ENCODE assay signal across 35 cellular contexts in genomic region chr1:159302036-159302435, GRCh38. TPM values are rescaled to one million over a fixed set of nuclear protein-coding genes. Genes with fewer than 3 reads are reported as not detected.
"Had no signal": no experiment of that assay in that cellular context is flagged by ENCODE, and none has a peak within 500 bp of the region (broad histone marks: within the 10 kb centered on the region; RNA-seq: fewer than 3 reads in every experiment).

TSS of gene FCER1A (plus strand) at chr1:159302336. CDS start at chr1:159302365, 29 bp downstream.

- H3K36me3 ChIP-seq: adrenal gland, heart left ventricle, left lung, neutrophil, ovary, right lobe of liver, thoracic aorta, uterus, WERI-Rb-1 had no signal

- H3K9me3 ChIP-seq: adrenal gland, body of pancreas, heart left ventricle, left lung, mucosa of descending colon, neutrophil, ovary, right lobe of liver, thoracic aorta, uterus had no signal

- H3K9me3 Mint-ChIP-seq: activated CD4-positive, alpha-beta memory T cell treated with anti-CD3 and anti-CD28 coated beads for 36 hours; activated CD4-positive, alpha-beta T cell treated with anti-CD3 and anti-CD28 coated beads, Interleukin-2, amount 10 ng/mL, durations not matched to agents 24 days and 14 days; activated naive CD4-positive, alpha-beta T cell treated with anti-CD3 and anti-CD28 coated beads for 36 hours; activated naive CD8-positive, alpha-beta T cell treated with anti-CD3 and anti-CD28 coated beads for 36 hours; activated T-helper 1 cell treated with anti-CD3 and anti-CD28 coated beads, Interleukin-12 subunit alpha, Interleukin-12 subunit beta, Interleukin-2, Interleukin-4 antibody, amounts not matched to agents 30 ng/mL and 10 ng/mL and 1 ng/mL, durations not matched to agents 14 hours and 24 hours and 36 hours; nephron progenitor cell had no signal

- H3K27me3 Mint-ChIP-seq: progenitor cell of endocrine pancreas had no signal

- H3K36me3 Mint-ChIP-seq: activated CD4-positive, alpha-beta memory T cell treated with anti-CD3 and anti-CD28 coated beads for 36 hours; activated naive CD8-positive, alpha-beta T cell treated with anti-CD3 and anti-CD28 coated beads for 36 hours had no signal

- DNase-seq: activated CD4-positive, alpha-beta memory T cell treated with anti-CD3 and anti-CD28 coated beads for 36 hours; activated CD4-positive, alpha-beta T cell treated with anti-CD3 and anti-CD28 coated beads, Interleukin-2, amount 10 ng/mL, durations not matched to agents 24 days and 14 days; activated CD8-positive, alpha-beta memory T cell treated with anti-CD3 and anti-CD28 coated beads, Interleukin-2, amount 50 U/mL, for 4 hours; activated effector memory CD4-positive, alpha-beta T cell treated with anti-CD3 and anti-CD28 coated beads, Interleukin-2, amount 50 U/mL, for 16 hours; activated naive CD4-positive, alpha-beta T cell treated with anti-CD3 and anti-CD28 coated beads for 36 hours; activated naive CD8-positive, alpha-beta T cell treated with anti-CD3 and anti-CD28 coated beads for 36 hours; activated T-cell treated with anti-CD3 and anti-CD28 coated beads, Interleukin-2, amount 50 U/mL, for 1 hour; adrenal gland; aorta; body of pancreas; foreskin fibroblast; heart left ventricle; left lung; mesendoderm; mucosa of descending colon; nephron progenitor cell; ovary; right lobe of liver; stimulated activated CD4-positive, alpha-beta T cell treated with anti-CD3 and anti-CD28 coated beads, Interleukin-2, amount 100 ng/mL, for 48 hours; stimulated activated naive CD8-positive, alpha-beta T cell treated with anti-CD3 and anti-CD28 coated beads, Interleukin-15, Interleukin-2, amounts not matched to agents 100 U/mL and 50 U/mL, for 24 hours; T-helper 2 cell; trophoblast cell; uterus; WERI-Rb-1 had no signal

- H3K4me1 Mint-ChIP-seq: activated CD4-positive, alpha-beta T cell treated with anti-CD3 and anti-CD28 coated beads, Interleukin-2, amount 10 ng/mL, durations not matched to agents 24 days and 14 days; activated naive CD8-positive, alpha-beta T cell treated with anti-CD3 and anti-CD28 coated beads for 36 hours; nephron progenitor cell had no signal

- H3K27me3 ChIP-seq: adrenal gland, body of pancreas, left lung, ovary, right lobe of liver, uterus had no signal

- H3K4me3 ChIP-seq: adrenal gland, body of pancreas, coronary artery, heart left ventricle, left lung, lung, mucosa of descending colon, ovary, right lobe of liver, thoracic aorta, uterus had no signal

- ATAC-seq: activated CD4-positive, CD25-positive, alpha-beta regulatory T cell treated with anti-CD3 and anti-CD28 coated beads, Interleukin-2, amount 50 U/mL, for 24 hours; body of pancreas; esophagus mucosa; heart left ventricle; left lung; mucosa of descending colon; right lobe of liver; stimulated activated naive CD8-positive, alpha-beta T cell treated with anti-CD3 and anti-CD28 coated beads, Interleukin-15, Interleukin-2, amounts not matched to agents 100 U/mL and 50 U/mL, for 24 hours had no signal

- H3K4me3 Mint-ChIP-seq: activated CD4-positive, alpha-beta memory T cell treated with anti-CD3 and anti-CD28 coated beads for 36 hours; activated CD4-positive, alpha-beta T cell treated with anti-CD3 and anti-CD28 coated beads, Interleukin-2, amount 10 ng/mL, durations not matched to agents 24 days and 14 days; activated naive CD4-positive, alpha-beta T cell treated with anti-CD3 and anti-CD28 coated beads for 36 hours; activated naive CD8-positive, alpha-beta T cell treated with anti-CD3 and anti-CD28 coated beads for 36 hours; activated T-helper 1 cell treated with anti-CD3 and anti-CD28 coated beads, Interleukin-12 subunit alpha, Interleukin-12 subunit beta, Interleukin-2, Interleukin-4 antibody, amounts not matched to agents 30 ng/mL and 10 ng/mL and 1 ng/mL, durations not matched to agents 14 hours and 24 hours and 36 hours; nephron progenitor cell had no signal

- H3K27ac ChIP-seq: adrenal gland, body of pancreas, coronary artery, heart left ventricle, left lung, neutrophil, ovary, right lobe of liver, thoracic aorta, uterus, WERI-Rb-1 had no signal

- H3K4me1 ChIP-seq: adrenal gland, body of pancreas, left lung, right lobe of liver, uterus had no signal

- H3K27ac Mint-ChIP-seq: activated CD4-positive, alpha-beta memory T cell treated with anti-CD3 and anti-CD28 coated beads for 36 hours; activated CD4-positive, alpha-beta T cell treated with anti-CD3 and anti-CD28 coated beads, Interleukin-2, amount 10 ng/mL, durations not matched to agents 24 days and 14 days; activated naive CD4-positive, alpha-beta T cell treated with anti-CD3 and anti-CD28 coated beads for 36 hours; activated naive CD8-positive, alpha-beta T cell treated with anti-CD3 and anti-CD28 coated beads for 36 hours; activated T-helper 1 cell treated with anti-CD3 and anti-CD28 coated beads, Interleukin-12 subunit alpha, Interleukin-12 subunit beta, Interleukin-2, Interleukin-4 antibody, amounts not matched to agents 30 ng/mL and 10 ng/mL and 1 ng/mL, durations not matched to agents 14 hours and 24 hours and 36 hours; nephron progenitor cell; progenitor cell of endocrine pancreas had no signal

RNA-seq across cellular contexts. Expression of gene FCER1A, which starts in this region (rescaled TPM):
- total RNA-seq: activated CD4-positive, alpha-beta memory T cell treated with anti-CD3 and anti-CD28 coated beads for 36 hours; activated CD4-positive, alpha-beta T cell treated with anti-CD3 and anti-CD28 coated beads, Interleukin-2, amount 10 ng/mL, durations not matched to agents 24 days and 14 days; activated CD8-positive, alpha-beta memory T cell treated with anti-CD3 and anti-CD28 coated beads for 36 hours; activated naive CD4-positive, alpha-beta T cell treated with anti-CD3 and anti-CD28 coated beads for 36 hours; activated naive CD8-positive, alpha-beta T cell treated with anti-CD3 and anti-CD28 coated beads for 36 hours; activated T-helper 1 cell treated with anti-CD3 and anti-CD28 coated beads, Interleukin-12 subunit alpha, Interleukin-12 subunit beta, Interleukin-2, Interleukin-4 antibody, amounts not matched to agents 30 ng/mL and 10 ng/mL and 1 ng/mL, durations not matched to agents 14 hours and 24 hours and 36 hours; body of pancreas; myocyte; progenitor cell of endocrine pancreas; renal cortical epithelial cell had no signal
